8 cellular contexts compared by ENCODE assay signal in the genomic region with DNA sequence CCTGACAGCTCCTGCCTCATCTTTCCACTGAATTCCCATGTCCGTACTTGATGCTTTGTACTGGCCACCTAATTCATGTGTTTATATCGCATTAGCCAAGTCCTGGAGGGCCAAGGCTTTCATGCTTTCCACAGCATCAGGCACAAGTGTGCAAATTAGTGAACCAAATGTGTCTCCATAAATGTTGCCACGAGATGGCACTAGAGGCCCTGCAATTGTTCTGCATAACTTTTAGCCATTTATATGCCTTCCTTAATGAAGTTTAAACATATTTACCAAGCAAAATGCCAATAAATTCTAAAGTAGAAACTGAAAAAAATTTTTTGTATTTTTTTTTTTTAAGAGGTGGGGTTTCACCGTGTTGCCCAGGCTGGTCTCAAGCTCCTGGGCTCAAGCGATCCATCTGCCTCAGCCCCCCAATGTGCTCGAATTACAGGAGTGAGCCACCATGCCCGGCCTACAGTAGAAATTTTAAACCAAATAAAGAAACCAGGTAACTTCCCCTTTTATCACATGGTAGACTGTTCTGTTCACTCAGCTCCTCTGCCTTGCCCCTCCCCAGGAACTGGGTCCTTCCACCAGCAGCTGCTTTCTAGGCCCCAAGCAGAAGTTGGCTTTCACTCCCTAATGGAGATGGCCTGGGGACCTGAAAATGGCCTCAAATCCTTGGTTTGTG.
DNase-seq lines count a peak whose midpoint lies in the region; ATAC-seq and TF ChIP-seq lines count a peak whose summit lies in the region.

No MANE protein-coding gene starts in this region.

- H3K27ac ChIP-seq in C4-2B = no peak overlapping the region
- peak overlapping the region; percentile 60 for H3K27ac ChIP-seq in neutrophil

- peaks cover 8% of the 10 kb centered on the region for H3K36me3 ChIP-seq in neutrophil

- peaks cover 8% of the 10 kb centered on the region in 2 experiments for H3K4me1 ChIP-seq in neutrophil (ENCODE audit: control insufficient read depth in 1 of 2, insufficient read depth in 1 of 2, low read depth in 1 of 2, low read length in 1 of 2)

- H3K27me3 ChIP-seq in neutrophil = no peaks in the 10 kb centered on the region

- peak; percentile 36 for DNase-seq in NCI-H748 (lab: John Stamatoyannopoulos, UW; ENCODE audit: unreplicated experiment)
- peak; percentile 40 for DNase-seq in activated T-cell treated with anti-CD3 and anti-CD28 coated beads for 24 hours (ENCODE audit: low read depth)
- peak; percentile 78 for DNase-seq in fibroblast of peridontal ligament (ENCODE audit: extremely low read depth)
- no peak for DNase-seq in OCI-M2 (lab: John Stamatoyannopoulos, UW; ENCODE audit: unreplicated experiment)

- ATAC-seq in GM21825 (IDR thresholded peaks at IDR 0.05; ENCODE audit: unreplicated experiment) = peak; percentile 54
- ATAC-seq in HG02571 (IDR thresholded peaks at IDR 0.05; ENCODE audit: unreplicated experiment) = no peak

- TF ChIP-seq CTCF in C4-2B (conservative IDR thresholded peaks at IDR 0.05) (peak; percentile 90), neutrophil (IDR thresholded peaks at IDR 0.05) (peak; percentile 53)

- no peaks in the 10 kb centered on the region for H3K9me3 ChIP-seq in neutrophil

- no peak overlapping the region for H3K4me3 ChIP-seq in neutrophil (ENCODE audit: low read depth in 1 of 2, low read length in 1 of 2)
